ENCODE assay signal across 11 cellular contexts in genomic region chr6:152769993-152770392, GRCh38. TPM values are rescaled to one million over a fixed set of nuclear protein-coding genes. Genes with fewer than 3 reads are reported as not detected.
"Had no signal": no experiment of that assay in that cellular context is flagged by ENCODE, and none has a peak within 500 bp of the region (broad histone marks: within the 10 kb centered on the region; RNA-seq: fewer than 3 reads in every experiment).

No MANE protein-coding gene starts in this region.

- H3K4me3 ChIP-seq: HAP-1, K562 had no signal

- H3K27ac Mint-ChIP-seq: HFFc6 had no signal

- H3K4me3 Mint-ChIP-seq: HFFc6 had no signal

- H3K27ac ChIP-seq: HL-60 had no signal

- H3K4me1 ChIP-seq: HAP-1 had no signal

- H3K36me3 ChIP-seq: HAP-1 had no signal

- ATAC-seq: HCT116, K562 had no signal

- DNase-seq: GOT3, H7, HFFc6, IMR-90, KG1 had no signal

- H3K9me3 Mint-ChIP-seq: HFFc6 had no signal

- H3K9me3 ChIP-seq: HAP-1 had no signal

- FAIRE-seq: K562 had no signal

RNA-seq across cellular contexts. Expression of gene VIP, which starts 19.4 kb away (rescaled TPM):
- total RNA-seq: H4, H7, HFFc6, HT1080, IMR-90, K562 had no signal
- polyA plus RNA-seq: IMR-90 had no signal
